ENCODE assay signal across 9 cellular contexts in genomic region chr19:7927605-7928333, GRCh38. TPM values are rescaled to one million over a fixed set of nuclear protein-coding genes. Genes with fewer than 3 reads are reported as not detected.
DNase-seq lines count a peak whose midpoint lies in the region; ATAC-seq and TF ChIP-seq lines count a peak whose summit lies in the region.
"Had no signal": no experiment of that assay in that cellular context is flagged by ENCODE, and none has a peak within 500 bp of the region (broad histone marks: within the 10 kb centered on the region; RNA-seq: fewer than 3 reads in every experiment).

No MANE protein-coding gene starts in this region.

- TF ChIP-seq CTCF in AG04450 (IDR thresholded peaks at IDR 0.05; ENCODE audit: low read depth, low read length) = no peak
- TF ChIP-seq CTCF in gastroesophageal sphincter (IDR thresholded peaks at IDR 0.05) = no peak
- TF ChIP-seq CTCF in psoas muscle (IDR thresholded peaks at IDR 0.05) = no peak
- TF ChIP-seq CTCF in GM10266 (IDR thresholded peaks at IDR 0.05; ENCODE audit: control insufficient read depth, insufficient read depth, low read depth, missing control alignments) = no peak

- H3K9me3 ChIP-seq in AG04450 (ENCODE audit: control insufficient read depth, insufficient read depth, low read length) (no peaks in the 10 kb centered on the region), T-helper 17 cell (ENCODE audit: control insufficient read depth, low read length, poor library complexity, severe bottlenecking) (no peaks in the 10 kb centered on the region), gastroesophageal sphincter (no peaks in the 10 kb centered on the region), psoas muscle (no peaks in the 10 kb centered on the region)

- POLR2A ChIA-PET in AG04450 (lab: Yijun Ruan, JAX) = interaction anchor here (0.6 to 1.8 kb wide), 2 partner anchors 10 to 17 kb away, joined by 3 to 4 read pairs; no protein-coding TSS in a partner anchor

- H3K4me3 ChIP-seq in AG04450 (ENCODE audit: low read depth, low read length) = no peak overlapping the region
- H3K4me3 ChIP-seq in gastroesophageal sphincter = peak overlapping the region in 1 of 2 donors; percentile 32
- H3K4me3 ChIP-seq in psoas muscle = no peak overlapping the region

- TF ChIP-seq EP300 in gastroesophageal sphincter (IDR thresholded peaks at IDR 0.05) = no peak

- CTCF ChIA-PET in AG04450 (lab: Charles Lee) = interaction anchor here (1.4 to 3.5 kb wide), 4 partner anchors 10 to 75 kb away, joined by 3 to 35 read pairs (median 6); partner anchors contain the start of gene TIMM44

- no peak for ATAC-seq in T-helper 17 cell
- no peak for ATAC-seq in gastroesophageal sphincter
- peak in 2 of 4 donors; percentile 5 to 10 for ATAC-seq in psoas muscle
- ATAC-seq in GM19452 (IDR thresholded peaks at IDR 0.05; ENCODE audit: unreplicated experiment) = no peak

- peak overlapping the region; percentile 70 for H3K27ac Mint-ChIP-seq in T-helper 17 cell

- H3K36me3 ChIP-seq in gastroesophageal sphincter (peaks cover 0 to 34% of the 10 kb centered on the region in 2 donors), psoas muscle (ENCODE audit: insufficient read depth in 1 of 2, low read depth in 1 of 2) (peaks cover 6 to 39% of the 10 kb centered on the region in 2 donors)

- H3K27me3 ChIP-seq in AG04450 (ENCODE audit: control insufficient read depth, insufficient read depth, low read length) = no peaks in the 10 kb centered on the region
- no peaks in the 10 kb centered on the region for H3K27me3 ChIP-seq in gastroesophageal sphincter
- H3K27me3 ChIP-seq in psoas muscle (ENCODE audit: insufficient read depth in 3 of 3, low read length in 2 of 3) = no peaks in the 10 kb centered on the region

- intact Hi-C loops in psoas muscle (cut with DNase I) = no loop called here

- H3K4me1 Mint-ChIP-seq in T-helper 17 cell = peaks cover 13% of the 10 kb centered on the region

- H3K27ac ChIP-seq in AG04450 (ENCODE audit: low read depth, low read length) (peak overlapping the region; percentile 99), gastroesophageal sphincter (peak overlapping the region; percentile 94 to 97 (median 94)), psoas muscle (peak overlapping the region; percentile 68)
- H3K27ac ChIP-seq: C4-2B had no signal

- WGBS in gastroesophageal sphincter (ENCODE audit: low coverage in 1 of 2), 2 donors = 90% methylated on average over 2 of the region's 23 CpGs; no CpG with 5 or more reads in 1 of the 2 donors
- WGBS in psoas muscle, 3 donors = 66 to 85% (median 70%) methylated on average over 22 to 23 of the region's 23 CpGs

- H3K4me3 Mint-ChIP-seq in T-helper 17 cell = peak overlapping the region; percentile 19

- H3K36me3 Mint-ChIP-seq in T-helper 17 cell (ENCODE audit: low read depth) = no peaks in the 10 kb centered on the region

- DNase-seq in AG04450 (ENCODE audit: low read depth, low spot score) = no peak
- no peak for DNase-seq in T-helper 17 cell
- DNase-seq in psoas muscle = peak; percentile 22 to 61
- DNase-seq in HT-29 (ENCODE audit: low spot score) = no peak
- no peak for DNase-seq in NCI-H1105 treated with DMSO at 0.1 percent for 48 hours (lab: John Stamatoyannopoulos, UW)
- DNase-seq in GM10266 (ENCODE audit: extremely low spot score) = no peak

- no peak for TF ChIP-seq POLR2A in gastroesophageal sphincter (IDR thresholded peaks at IDR 0.05)

- no peaks in the 10 kb centered on the region for H3K27me3 Mint-ChIP-seq in T-helper 17 cell

- H3K4me1 ChIP-seq in gastroesophageal sphincter (peaks cover 17 to 94% (median 64%) of the 10 kb centered on the region in 3 donors), psoas muscle (peaks cover 23% of the 10 kb centered on the region)

RNA-seq across cellular contexts. Expression of gene CTXN1, which starts 1.8 kb away (rescaled TPM):
- polyA plus RNA-seq in AG04450 (2011; rRNA removed) = 0.95 and 2.2 TPM in 2 replicates
- 0.78 and 1.0 TPM in 2 replicates for polyA minus RNA-seq in AG04450 (2011; rRNA and poly(A)+ RNA removed)
- not detected for total RNA-seq in T-helper 17 cell
- total RNA-seq in gastroesophageal sphincter = 10 to 100 TPM; 18.3 to 33.3 (median 26.4) TPM
- total RNA-seq in psoas muscle = under 1 TPM in 1 of 4 donors, not detected in 3; 0.30 TPM
- under 1 TPM in 2 of 3 donors, not detected in 1; 0.04 to 0.25 TPM for polyA plus RNA-seq in psoas muscle
- total RNA-seq in HT-29 (2014; rRNA removed; shearing (Covaris generic)) = 8.6 and 11.8 TPM in 2 replicates

RNA-seq across cellular contexts. Expression of gene SNAPC2, which starts 7.6 kb away (rescaled TPM):
- polyA plus RNA-seq in AG04450 (2011; rRNA removed) (12.1 and 17.7 TPM in 2 replicates), psoas muscle (10 to 100 TPM in 2 of 3 donors, 1 to 10 TPM in 1; 8.4 to 16.0 (median 10.2) TPM)
- 8.7 and 11.0 TPM in 2 replicates for polyA minus RNA-seq in AG04450 (2011; rRNA and poly(A)+ RNA removed)
- total RNA-seq in T-helper 17 cell (10 to 100 TPM; 12.6 to 16.0 TPM), gastroesophageal sphincter (10 to 100 TPM; 29.5 to 37.7 (median 33.4) TPM), psoas muscle (1 to 10 TPM; 4.6 to 8.7 (median 6.7) TPM)
- total RNA-seq in HT-29 (2014; rRNA removed; shearing (Covaris generic)) = 17.1 and 18.0 TPM in 2 replicates

RNA-seq across cellular contexts. Expression of gene TGFBR3L, which starts 13.1 kb away (rescaled TPM):
- polyA plus RNA-seq in AG04450 (2011; rRNA removed) (0.88 TPM in 1 of 2 replicates, not detected in the other), psoas muscle (1 to 10 TPM; 1.2 to 1.5 (median 1.3) TPM)
- polyA minus RNA-seq in AG04450 (2011; rRNA and poly(A)+ RNA removed) = not detected in 2 replicates
- total RNA-seq in T-helper 17 cell (1 to 10 TPM; 1.4 to 1.7 TPM), gastroesophageal sphincter (1 to 10 TPM; 2.8 to 8.5 (median 5.4) TPM), psoas muscle (10 to 100 TPM in 1 of 4 donors, 1 to 10 TPM in 3; 4.5 to 13.0 (median 7.5) TPM)
- total RNA-seq in HT-29 (2014; rRNA removed; shearing (Covaris generic)) = not detected in 2 replicates

RNA-seq across cellular contexts. Expression of gene TIMM44, which starts 15.7 kb away (rescaled TPM):
- polyA plus RNA-seq in AG04450 (2011; rRNA removed) (42.0 and 43.3 TPM in 2 replicates), psoas muscle (100 to 1,000 TPM in 2 of 3 donors, 10 to 100 TPM in 1; 95.1 to 173 (median 119) TPM)
- polyA minus RNA-seq in AG04450 (2011; rRNA and poly(A)+ RNA removed) = 26.6 and 27.2 TPM in 2 replicates
- total RNA-seq in T-helper 17 cell (10 to 100 TPM; 89.5 to 93.1 TPM), gastroesophageal sphincter (100 to 1,000 TPM in 1 of 4 donors, 10 to 100 TPM in 3; 65.7 to 108 (median 86.4) TPM), psoas muscle (10 to 100 TPM; 67.0 to 95.8 (median 80.0) TPM)
- total RNA-seq in HT-29 (2014; rRNA removed; shearing (Covaris generic)) = 55.5 and 71.6 TPM in 2 replicates

RNA-seq across cellular contexts. Expression of gene MAP2K7, which starts 24.1 kb away (rescaled TPM):
- 5.6 and 6.2 TPM in 2 replicates for polyA plus RNA-seq in AG04450 (2011; rRNA removed)
- polyA minus RNA-seq in AG04450 (2011; rRNA and poly(A)+ RNA removed) = 9.0 and 9.8 TPM in 2 replicates
- 100 to 1,000 TPM; 104 to 107 TPM for total RNA-seq in T-helper 17 cell
- 10 to 100 TPM; 13.9 to 23.4 (median 17.9) TPM for total RNA-seq in gastroesophageal sphincter
- total RNA-seq in psoas muscle = 10 to 100 TPM; 42.7 to 72.5 (median 55.5) TPM
- 10 to 100 TPM; 35.4 to 43.9 (median 40.0) TPM for polyA plus RNA-seq in psoas muscle
- total RNA-seq in HT-29 (2014; rRNA removed; shearing (Covaris generic)) = 28.8 and 30.8 TPM in 2 replicates

Comparison
In these comparisons a context has a peak if more than half of its experiments do, and no peak if none do; other contexts are left out.
1. DNase-seq: peak in psoas muscle (2 of 2); none in AG04450 (single experiment), T-helper 17 cell (0 of 3), HT-29 (single experiment), NCI-H1105 treated with DMSO at 0.1 percent for 48 hours (single experiment) and GM10266 (single experiment).
2. Peak in every context shown above with its lines, with median percentiles within 50 percentile points of each other: H3K27ac ChIP-seq.